Comparison of ENCODE assay signal across 22 cellular contexts in the genomic region with DNA sequence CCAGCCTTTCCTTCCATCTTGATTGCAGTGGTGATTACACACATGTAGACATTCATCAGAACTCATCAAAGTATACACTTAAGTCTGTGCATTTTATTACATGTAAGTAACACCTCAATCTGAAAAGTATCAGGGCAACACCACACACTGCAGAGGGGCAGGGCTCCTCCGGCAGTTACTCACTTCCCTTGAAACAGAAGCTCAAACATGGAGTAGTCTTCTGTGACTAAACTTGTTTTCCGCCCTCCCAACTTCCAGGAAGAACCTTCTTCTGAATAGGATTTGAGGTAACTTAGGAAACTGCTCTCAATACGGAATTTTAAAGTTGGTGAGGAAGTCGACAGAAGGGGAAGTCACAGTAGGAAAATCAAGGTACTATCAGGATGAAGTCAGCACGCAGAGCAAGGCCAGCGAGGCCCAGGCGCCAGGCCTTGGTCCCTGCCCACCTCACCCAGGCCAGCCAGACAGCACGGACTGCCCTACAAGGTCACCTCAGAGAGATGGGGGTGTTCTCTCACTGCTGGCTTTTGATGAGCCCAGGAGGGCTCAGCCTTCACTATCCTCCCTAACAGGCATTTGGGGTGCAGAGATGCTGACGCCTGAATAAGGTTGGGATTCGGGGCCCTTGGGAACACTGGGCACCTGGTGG. TPM values are rescaled to one million over a fixed set of nuclear protein-coding genes. Genes with fewer than 3 reads are reported as not detected.
DNase-seq lines count a peak whose midpoint lies in the region; ATAC-seq and TF ChIP-seq lines count a peak whose summit lies in the region.
"Had no signal": no experiment of that assay in that cellular context is flagged by ENCODE, and none has a peak within 500 bp of the region (broad histone marks: within the 10 kb centered on the region; RNA-seq: fewer than 3 reads in every experiment).

No MANE protein-coding gene starts in this region.

- no peaks in the 10 kb centered on the region for H3K9me3 Mint-ChIP-seq in neural progenitor cell
- no peaks in the 10 kb centered on the region for H3K9me3 Mint-ChIP-seq in activated T-helper 2 cell treated with anti-CD3 and anti-CD28 coated beads, Interferon-gamma antibody, Interleukin-2, Interleukin-4, amounts not matched to agents 10 μg/mL and 5 μg/mL and 100 μg/mL, durations not matched to agents 14 hours and 24 hours and 36 hours
- H3K9me3 Mint-ChIP-seq: activated T-helper 1 cell treated with anti-CD3 and anti-CD28 coated beads, Interleukin-12 subunit alpha, Interleukin-12 subunit beta, Interleukin-2, Interleukin-4 antibody, amounts not matched to agents 30 ng/mL and 10 ng/mL and 1 ng/mL, durations not matched to agents 14 hours and 24 hours and 36 hours had no signal

- H3K4me1 ChIP-seq in cardiac muscle cell (ENCODE audit: low read depth), result peaks cover 16% of the 10 kb centered on the region
- no peaks in the 10 kb centered on the region for H3K4me1 ChIP-seq in neural progenitor cell
- peaks cover 3% of the 10 kb centered on the region for H3K4me1 ChIP-seq in BE2C

- H3K4me2 ChIP-seq in neural progenitor cell, result no peak overlapping the region
- H3K4me2 ChIP-seq: KMS-11 had no signal

- peaks cover 11% of the 10 kb centered on the region for H3K4me1 Mint-ChIP-seq in neural progenitor cell
- H3K4me1 Mint-ChIP-seq in activated T-helper 2 cell treated with anti-CD3 and anti-CD28 coated beads, Interferon-gamma antibody, Interleukin-2, Interleukin-4, amounts not matched to agents 10 μg/mL and 5 μg/mL and 100 μg/mL, durations not matched to agents 14 hours and 24 hours and 36 hours (ENCODE audit: low read depth), result peaks cover 12% of the 10 kb centered on the region

- peaks cover 9% of the 10 kb centered on the region for H4K20me1 ChIP-seq in neural progenitor cell (ENCODE audit: low read depth)

- DNase-seq in cardiac muscle cell (ENCODE audit: low read depth in 1 of 2, low spot score in 1 of 2) (no peak), cardiac septum (ENCODE audit: low spot score) (no peak), neural progenitor cell (ENCODE audit: low spot score) (no peak), BE2C (no peak), GM10266 (ENCODE audit: extremely low spot score) (no peak)
- no peak for DNase-seq in activated T-helper 2 cell treated with anti-CD3 and anti-CD28 coated beads, Interferon-gamma antibody, Interleukin-2, Interleukin-4, amounts not matched to agents 10 μg/mL and 5 μg/mL and 100 μg/mL, durations not matched to agents 14 hours and 24 hours and 36 hours (ENCODE audit: low spot score)
- DNase-seq: activated CD4-positive, CD25-positive, alpha-beta regulatory T cell; activated CD8-positive, alpha-beta memory T cell treated with anti-CD3 and anti-CD28 coated beads for 24 hours; CD4-positive, CD25-positive, alpha-beta regulatory T cell; central memory CD4-positive, alpha-beta T cell; DND-41; effector CD8-positive, alpha-beta T cell; mesendoderm; NCI-H1048; NCI-H774; trophoblast cell had no signal

- peaks cover 9% of the 10 kb centered on the region for H3K36me3 Mint-ChIP-seq in neural progenitor cell
- peaks cover 9% of the 10 kb centered on the region for H3K36me3 Mint-ChIP-seq in activated T-helper 2 cell treated with anti-CD3 and anti-CD28 coated beads, Interferon-gamma antibody, Interleukin-2, Interleukin-4, amounts not matched to agents 10 μg/mL and 5 μg/mL and 100 μg/mL, durations not matched to agents 14 hours and 24 hours and 36 hours (ENCODE audit: low read depth)

- H3K27ac ChIP-seq in cardiac muscle cell (peak overlapping the region; percentile 51), neural progenitor cell (no peak overlapping the region)
- H3K27ac ChIP-seq: HL-60, KMS-11 had no signal

- H3K27ac Mint-ChIP-seq in neural progenitor cell, result peak overlapping the region; percentile 67
- no peak overlapping the region for H3K27ac Mint-ChIP-seq in activated T-helper 2 cell treated with anti-CD3 and anti-CD28 coated beads, Interferon-gamma antibody, Interleukin-2, Interleukin-4, amounts not matched to agents 10 μg/mL and 5 μg/mL and 100 μg/mL, durations not matched to agents 14 hours and 24 hours and 36 hours
- H3K27ac Mint-ChIP-seq: activated T-helper 1 cell treated with anti-CD3 and anti-CD28 coated beads, Interleukin-12 subunit alpha, Interleukin-12 subunit beta, Interleukin-2, Interleukin-4 antibody, amounts not matched to agents 30 ng/mL and 10 ng/mL and 1 ng/mL, durations not matched to agents 14 hours and 24 hours and 36 hours; CD4-positive, CD25-positive, alpha-beta regulatory T cell; stimulated activated memory B cell treated with anti-CD40 and anti-IgM and Interleukin-4, amounts not matched to agents 10 μg/mL and 1 μg/mL and 100 μg/mL, for 72 hours had no signal

- peaks cover 10% of the 10 kb centered on the region for H3F3A ChIP-seq in neural progenitor cell (ENCODE audit: low read depth)

- H2AFZ ChIP-seq in neural progenitor cell (replicated peaks), result no peak overlapping the region

- H3K79me2 ChIP-seq in neural progenitor cell (ENCODE audit: low read depth), result peaks cover 3% of the 10 kb centered on the region

- no peak overlapping the region for H3K9ac ChIP-seq in neural progenitor cell
- H3K9ac ChIP-seq: KMS-11 had no signal

- intact Hi-C loops in cardiac septum (cut with DNase I), result no loop called here
- intact Hi-C loops in activated T-helper 2 cell treated with anti-CD3 and anti-CD28 coated beads, Interferon-gamma antibody, Interleukin-2, Interleukin-4, amounts not matched to agents 10 μg/mL and 5 μg/mL and 100 μg/mL, durations not matched to agents 14 hours and 24 hours and 36 hours (cut with micrococcal nuclease), result no loop called here

- H3K4me3 ChIP-seq in cardiac muscle cell (no peak overlapping the region), neural progenitor cell (no peak overlapping the region), BE2C (ENCODE audit: low read depth, low read length) (no peak overlapping the region)

- TF ChIP-seq CTCF in cardiac muscle cell (IDR thresholded peaks at IDR 0.05; ENCODE audit: low read depth, low read length) (no peak), neural progenitor cell (IDR thresholded peaks at IDR 0.05) (no peak), BE2C (IDR thresholded peaks at IDR 0.05; ENCODE audit: low read depth, low read length) (no peak), GM10266 (IDR thresholded peaks at IDR 0.05; ENCODE audit: control insufficient read depth, insufficient read depth, low read depth, missing control alignments) (no peak)

- H3K36me3 ChIP-seq in cardiac muscle cell (peaks cover 4% of the 10 kb centered on the region), neural progenitor cell (no peaks in the 10 kb centered on the region), BE2C (no peaks in the 10 kb centered on the region; the same call in 1 of the 2 replicates)

- H3K9me3 ChIP-seq in cardiac muscle cell (ENCODE audit: low read depth), result no peaks in the 10 kb centered on the region
- H3K9me3 ChIP-seq in neural progenitor cell (ENCODE audit: low read depth), result no peaks in the 10 kb centered on the region
- no peaks in the 10 kb centered on the region for H3K9me3 ChIP-seq in BE2C

- no peak overlapping the region for H3K4me3 Mint-ChIP-seq in neural progenitor cell
- no peak overlapping the region for H3K4me3 Mint-ChIP-seq in activated T-helper 2 cell treated with anti-CD3 and anti-CD28 coated beads, Interferon-gamma antibody, Interleukin-2, Interleukin-4, amounts not matched to agents 10 μg/mL and 5 μg/mL and 100 μg/mL, durations not matched to agents 14 hours and 24 hours and 36 hours (ENCODE audit: low read depth)
- H3K4me3 Mint-ChIP-seq: activated T-helper 1 cell treated with anti-CD3 and anti-CD28 coated beads, Interleukin-12 subunit alpha, Interleukin-12 subunit beta, Interleukin-2, Interleukin-4 antibody, amounts not matched to agents 30 ng/mL and 10 ng/mL and 1 ng/mL, durations not matched to agents 14 hours and 24 hours and 36 hours; stimulated activated memory B cell treated with anti-CD40 and anti-IgM and Interleukin-4, amounts not matched to agents 10 μg/mL and 1 μg/mL and 100 μg/mL, for 72 hours had no signal

- no peaks in the 10 kb centered on the region for H3K27me3 ChIP-seq in cardiac muscle cell
- H3K27me3 ChIP-seq in neural progenitor cell, result no peaks in the 10 kb centered on the region
- H3K27me3 ChIP-seq in BE2C, result no peaks in the 10 kb centered on the region

- H3K27me3 Mint-ChIP-seq in neural progenitor cell (ENCODE audit: insufficient read depth, low read depth), result peaks cover 7% of the 10 kb centered on the region
- no peaks in the 10 kb centered on the region for H3K27me3 Mint-ChIP-seq in activated T-helper 2 cell treated with anti-CD3 and anti-CD28 coated beads, Interferon-gamma antibody, Interleukin-2, Interleukin-4, amounts not matched to agents 10 μg/mL and 5 μg/mL and 100 μg/mL, durations not matched to agents 14 hours and 24 hours and 36 hours (ENCODE audit: low read depth)
- H3K27me3 Mint-ChIP-seq: CD4-positive, CD25-positive, alpha-beta regulatory T cell; stimulated activated memory B cell treated with anti-CD40 and anti-IgM and Interleukin-4, amounts not matched to agents 10 μg/mL and 1 μg/mL and 100 μg/mL, for 72 hours had no signal

- ATAC-seq in esophagus mucosa (peak; percentile 7), GM21576 (IDR thresholded peaks at IDR 0.05; ENCODE audit: unreplicated experiment) (no peak)
- ATAC-seq: stimulated activated memory B cell treated with anti-CD40 and anti-IgM and Interleukin-4, amounts not matched to agents 10 μg/mL and 1 μg/mL and 100 μg/mL, for 72 hours had no signal

RNA-seq across cellular contexts. Expression of a gene that starts 5.9 kb away (rescaled TPM):
- 78.9 and 99.9 TPM in 2 replicates for total RNA-seq in cardiac muscle cell
- 93.1 and 101 TPM in 2 replicates for polyA plus RNA-seq in cardiac muscle cell
- total RNA-seq in cardiac septum, result 137 TPM
- total RNA-seq in esophagus mucosa, result 16.1 TPM
- total RNA-seq in neural progenitor cell (ENCODE audit: low replicate concordance), result 10.8 and 47.4 TPM in 2 replicates
- total RNA-seq in activated T-helper 2 cell treated with anti-CD3 and anti-CD28 coated beads, Interferon-gamma antibody, Interleukin-2, Interleukin-4, amounts not matched to agents 10 μg/mL and 5 μg/mL and 100 μg/mL, durations not matched to agents 14 hours and 24 hours and 36 hours, result 16.9 and 17.0 TPM in 2 replicates
- polyA plus RNA-seq in BE2C (2012; ENCODE audit: insufficient read depth, insufficient read length, low read depth), result 12.5 TPM
